Comparison of ENCODE assay signal across 1 cellular context in the genomic region with DNA sequence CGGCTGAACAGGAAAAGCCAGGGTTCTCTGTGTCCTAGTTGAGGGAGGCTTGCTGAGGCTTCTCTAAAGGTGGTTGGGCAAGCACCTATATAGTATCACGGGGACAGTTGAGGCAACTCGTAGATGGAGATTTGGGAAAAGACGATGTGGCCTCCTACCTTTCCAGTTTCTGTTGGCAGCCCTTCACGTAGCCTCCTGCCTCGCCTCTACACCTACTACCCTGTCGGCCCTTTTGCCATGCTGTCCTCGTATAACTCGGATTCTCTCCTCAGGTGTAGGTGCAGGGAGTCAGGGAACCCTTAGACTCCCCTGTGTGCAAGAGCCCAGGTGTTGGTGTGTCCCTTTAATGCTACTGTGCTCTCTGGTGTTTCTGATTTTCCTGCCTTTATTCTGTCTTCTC.
A peak's percentile ranks its signal among the peaks of the same experiment; 100 is the strongest.
TF ChIP-seq lines count a peak whose summit lies in the region.

No MANE protein-coding gene starts in this region.

TF ChIP-seq in H1, 55 proteins besides CTCF, POLR2A, EP300 and RAD21:
- no peak for TF ChIP-seq JUN (IDR thresholded peaks at IDR 0.05; ENCODE audit: low read depth, low read length)
- TF ChIP-seq POLR2AphosphoS5 (IDR thresholded peaks at IDR 0.05; ENCODE audit: low read depth, low read length) = 0 out of 2 replicates have a peak, but pooled peaks have one; percentile 25
